22 cellular contexts compared by ENCODE assay signal in the genomic region with DNA sequence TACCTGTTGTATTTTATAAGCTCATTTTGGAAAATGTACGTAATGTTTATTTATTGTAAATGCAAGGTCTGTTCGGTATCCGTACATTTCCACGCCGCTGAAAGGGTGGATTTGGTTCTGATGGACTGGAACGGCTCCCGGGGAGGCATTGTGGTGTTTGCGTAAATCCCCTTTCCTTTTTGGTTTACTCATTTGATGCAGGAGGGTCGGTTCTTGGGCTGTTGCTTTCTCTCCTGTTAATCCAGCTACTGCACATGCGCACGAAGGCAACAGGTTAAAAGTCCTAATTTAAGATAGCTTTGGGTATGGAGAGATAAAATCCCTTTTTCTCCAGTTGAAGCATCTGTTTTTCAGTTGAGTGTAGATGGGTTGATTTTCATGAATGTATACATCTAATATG.
A peak's percentile ranks its signal among the peaks of the same experiment; 100 is the strongest.
DNase-seq lines count a peak whose midpoint lies in the region; ATAC-seq, FAIRE-seq and TF ChIP-seq lines count a peak whose summit lies in the region.
"Had no signal": no experiment of that assay in that cellular context is flagged by ENCODE, and none has a peak within 500 bp of the region (broad histone marks: within the 10 kb centered on the region; RNA-seq: fewer than 3 reads in every experiment).

No MANE protein-coding gene starts in this region.

- DNase-seq in NCI-H345 (lab: John Stamatoyannopoulos, UW) (peak; percentile 34), NCI-H345 treated with DMSO at 0.1 percent for 48 hours (lab: John Stamatoyannopoulos, UW; ENCODE audit: unreplicated experiment) (no peak), neural crest cell (ENCODE audit: low read depth, low spot score) (no peak), posterior cingulate gyrus (no peak), GM19239 (ENCODE audit: insufficient read length, low spot score) (no peak), psoas muscle (no peak)
- DNase-seq: AML-193, DND-41, IMR-90, Karpas-422, NCI-H1048, NCI-H1436 treated with DMSO at 0.1 percent for 48 hours, NCI-H2029, NCI-H446, NCI-H526 treated with DMSO at 0.1 percent for 48 hours, Peyer's patch had no signal

- H3K4me1 Mint-ChIP-seq in brain = peaks cover 47% of the 10 kb centered on the region
- H3K4me1 Mint-ChIP-seq in neural crest cell = peaks cover 68% of the 10 kb centered on the region

- H3K27me3 Mint-ChIP-seq in brain (peaks cover 8% of the 10 kb centered on the region), neural crest cell (ENCODE audit: low read depth) (no peaks in the 10 kb centered on the region)

- H3K4me3 ChIP-seq in psoas muscle = no peak overlapping the region
- H3K4me3 ChIP-seq: GM23338, Peyer's patch, SJSA1 had no signal

- H3K36me3 ChIP-seq in psoas muscle (ENCODE audit: insufficient read depth in 1 of 2, low read depth in 1 of 2) = no peaks in the 10 kb centered on the region
- H3K36me3 ChIP-seq: Peyer's patch, SJSA1 had no signal

- H3K9me3 ChIP-seq in psoas muscle = no peaks in the 10 kb centered on the region
- H3K9me3 ChIP-seq: Peyer's patch, SJSA1 had no signal

- no peaks in the 10 kb centered on the region for H3K27me3 ChIP-seq in psoas muscle (ENCODE audit: insufficient read depth in 3 of 3, low read length in 2 of 3)
- H3K27me3 ChIP-seq: Peyer's patch had no signal

- no peak for FAIRE-seq in GM19239 (lab: Jason Lieb, UNC)

- H3K27ac Mint-ChIP-seq in brain (peak overlapping the region in 1 of 5 experiments; percentile 94), neural crest cell (ENCODE audit: unreplicated experiment) (no peak overlapping the region)
- H3K27ac Mint-ChIP-seq: CD14-positive monocyte had no signal

- ATAC-seq in GM18520 (IDR thresholded peaks at IDR 0.05; ENCODE audit: unreplicated experiment) (no peak), psoas muscle (no peak)

- WGBS in psoas muscle, 3 donors = 85 to 94% (median 92%) methylated on average over 11 of the region's 11 CpGs

- peak overlapping the region in 4 of 5 experiments; percentile 26 to 77 (median 42) for H3K4me3 Mint-ChIP-seq in brain
- H3K4me3 Mint-ChIP-seq in neural crest cell = peak overlapping the region; percentile 16
- H3K4me3 Mint-ChIP-seq: CD14-positive monocyte, GM23338 had no signal

- no peak overlapping the region for H3K27ac ChIP-seq in psoas muscle
- H3K27ac ChIP-seq: 22Rv1, Peyer's patch, SJSA1 had no signal

- no peaks in the 10 kb centered on the region for H3K4me1 ChIP-seq in psoas muscle
- H3K4me1 ChIP-seq: Peyer's patch, SJSA1 had no signal

- H3K9me3 Mint-ChIP-seq in brain (peaks cover 0 to 1% (median 0%) of the 10 kb centered on the region in 5 experiments), neural crest cell (no peaks in the 10 kb centered on the region)
- H3K9me3 Mint-ChIP-seq: CD14-positive monocyte, GM23338 had no signal

- TF ChIP-seq CTCF in brain (conservative IDR thresholded peaks at IDR 0.05) = no peak
- TF ChIP-seq CTCF in neural crest cell (conservative IDR thresholded peaks at IDR 0.05) = no peak
- TF ChIP-seq CTCF in psoas muscle (IDR thresholded peaks at IDR 0.05) = no peak

- H3K36me3 Mint-ChIP-seq in brain (no peaks in the 10 kb centered on the region), neural crest cell (ENCODE audit: low read depth) (no peaks in the 10 kb centered on the region)
- H3K36me3 Mint-ChIP-seq: CD14-positive monocyte had no signal

- intact Hi-C loops in posterior cingulate gyrus (cut with DNase I) (no loop called here), psoas muscle (cut with DNase I) (no loop called here)
